In genomic region chr17:63240106-63240505, GRCh38 we compare ENCODE assay signal across 1 cellular context.
TF ChIP-seq lines count a peak whose summit lies in the region.

No MANE protein-coding gene starts in this region.

TF ChIP-seq in SK-N-SH, 30 proteins besides CTCF, POLR2A, EP300 and RAD21 (continued from another document):
- TF ChIP-seq FOSL2 (IDR thresholded peaks at IDR 0.05; ENCODE audit: borderline replicate concordance, low read depth) (no peak), SIN3A (IDR thresholded peaks at IDR 0.05; ENCODE audit: borderline replicate concordance, low read depth, low read length) (no peak), POLR2AphosphoS5 (IDR thresholded peaks at IDR 0.05; ENCODE audit: low read depth, low read length) (no peak)
